In the genomic region with DNA sequence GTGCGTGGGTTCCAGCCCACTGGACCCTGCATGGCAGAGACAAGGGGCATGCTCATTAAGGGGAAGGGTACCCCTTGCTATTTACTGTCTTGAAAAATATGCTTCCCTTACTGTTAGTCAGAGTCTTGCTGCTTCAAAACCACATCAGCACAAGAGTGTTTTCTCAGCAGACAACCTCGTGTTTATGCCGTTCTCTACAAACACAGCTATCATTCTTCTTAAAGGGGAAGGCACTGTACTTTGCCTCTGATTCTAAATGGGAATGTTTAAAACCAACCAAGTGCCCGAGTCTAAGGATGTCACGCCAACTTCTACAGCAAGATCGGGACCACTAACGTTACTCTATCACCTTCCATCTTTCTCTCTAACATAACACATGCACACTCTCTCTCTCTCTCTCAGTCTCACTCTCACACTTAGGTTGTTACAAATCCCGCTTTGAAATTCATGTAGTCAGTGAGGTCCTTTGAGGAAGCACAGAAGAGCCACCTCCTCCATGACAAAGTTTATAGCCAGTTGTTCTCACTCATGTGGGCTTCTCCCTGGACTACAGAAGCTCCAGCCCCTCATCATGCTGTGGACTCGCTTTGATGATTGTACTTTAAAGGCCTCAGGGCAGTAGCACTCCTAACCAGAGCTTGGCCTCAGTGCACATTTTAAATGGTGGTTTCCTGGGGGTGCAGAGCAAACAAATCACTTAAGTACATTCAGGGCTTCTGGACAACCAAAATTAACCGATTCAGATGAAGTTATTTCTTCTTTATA, we compare ENCODE assay signal across 1 cellular context.
TF ChIP-seq lines count a peak whose summit lies in the region.

No MANE protein-coding gene starts in this region.

TF ChIP-seq in WTC11, 78 proteins besides CTCF, POLR2A, EP300 and RAD21 (continued from another document):
- TF ChIP-seq, protein P1, sequence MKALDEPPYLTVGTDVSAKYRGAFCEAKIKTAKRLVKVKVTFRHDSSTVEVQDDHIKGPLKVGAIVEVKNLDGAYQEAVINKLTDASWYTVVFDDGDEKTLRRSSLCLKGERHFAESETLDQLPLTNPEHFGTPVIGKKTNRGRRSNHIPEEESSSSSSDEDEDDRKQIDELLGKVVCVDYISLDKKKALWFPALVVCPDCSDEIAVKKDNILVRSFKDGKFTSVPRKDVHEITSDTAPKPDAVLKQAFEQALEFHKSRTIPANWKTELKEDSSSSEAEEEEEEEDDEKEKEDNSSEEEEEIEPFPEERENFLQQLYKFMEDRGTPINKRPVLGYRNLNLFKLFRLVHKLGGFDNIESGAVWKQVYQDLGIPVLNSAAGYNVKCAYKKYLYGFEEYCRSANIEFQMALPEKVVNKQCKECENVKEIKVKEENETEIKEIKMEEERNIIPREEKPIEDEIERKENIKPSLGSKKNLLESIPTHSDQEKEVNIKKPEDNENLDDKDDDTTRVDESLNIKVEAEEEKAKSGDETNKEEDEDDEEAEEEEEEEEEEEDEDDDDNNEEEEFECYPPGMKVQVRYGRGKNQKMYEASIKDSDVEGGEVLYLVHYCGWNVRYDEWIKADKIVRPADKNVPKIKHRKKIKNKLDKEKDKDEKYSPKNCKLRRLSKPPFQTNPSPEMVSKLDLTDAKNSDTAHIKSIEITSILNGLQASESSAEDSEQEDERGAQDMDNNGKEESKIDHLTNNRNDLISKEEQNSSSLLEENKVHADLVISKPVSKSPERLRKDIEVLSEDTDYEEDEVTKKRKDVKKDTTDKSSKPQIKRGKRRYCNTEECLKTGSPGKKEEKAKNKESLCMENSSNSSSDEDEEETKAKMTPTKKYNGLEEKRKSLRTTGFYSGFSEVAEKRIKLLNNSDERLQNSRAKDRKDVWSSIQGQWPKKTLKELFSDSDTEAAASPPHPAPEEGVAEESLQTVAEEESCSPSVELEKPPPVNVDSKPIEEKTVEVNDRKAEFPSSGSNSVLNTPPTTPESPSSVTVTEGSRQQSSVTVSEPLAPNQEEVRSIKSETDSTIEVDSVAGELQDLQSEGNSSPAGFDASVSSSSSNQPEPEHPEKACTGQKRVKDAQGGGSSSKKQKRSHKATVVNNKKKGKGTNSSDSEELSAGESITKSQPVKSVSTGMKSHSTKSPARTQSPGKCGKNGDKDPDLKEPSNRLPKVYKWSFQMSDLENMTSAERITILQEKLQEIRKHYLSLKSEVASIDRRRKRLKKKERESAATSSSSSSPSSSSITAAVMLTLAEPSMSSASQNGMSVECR (CRISPR knock-in tag; IDR thresholded peaks at IDR 0.05; ENCODE audit: borderline replicate concordance) = no peak
- no peak for TF ChIP-seq ZNF317 (CRISPR knock-in tag; IDR thresholded peaks at IDR 0.05; ENCODE audit: borderline replicate concordance, low read depth)
- TF ChIP-seq ZNF138 (CRISPR knock-in tag; conservative IDR thresholded peaks at IDR 0.05) = no peak
- TF ChIP-seq, protein P2, sequence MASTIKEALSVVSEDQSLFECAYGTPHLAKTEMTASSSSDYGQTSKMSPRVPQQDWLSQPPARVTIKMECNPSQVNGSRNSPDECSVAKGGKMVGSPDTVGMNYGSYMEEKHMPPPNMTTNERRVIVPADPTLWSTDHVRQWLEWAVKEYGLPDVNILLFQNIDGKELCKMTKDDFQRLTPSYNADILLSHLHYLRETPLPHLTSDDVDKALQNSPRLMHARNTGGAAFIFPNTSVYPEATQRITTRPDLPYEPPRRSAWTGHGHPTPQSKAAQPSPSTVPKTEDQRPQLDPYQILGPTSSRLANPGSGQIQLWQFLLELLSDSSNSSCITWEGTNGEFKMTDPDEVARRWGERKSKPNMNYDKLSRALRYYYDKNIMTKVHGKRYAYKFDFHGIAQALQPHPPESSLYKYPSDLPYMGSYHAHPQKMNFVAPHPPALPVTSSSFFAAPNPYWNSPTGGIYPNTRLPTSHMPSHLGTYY (CRISPR knock-in tag; IDR thresholded peaks at IDR 0.05) = no peak
- TF ChIP-seq, protein P3, sequence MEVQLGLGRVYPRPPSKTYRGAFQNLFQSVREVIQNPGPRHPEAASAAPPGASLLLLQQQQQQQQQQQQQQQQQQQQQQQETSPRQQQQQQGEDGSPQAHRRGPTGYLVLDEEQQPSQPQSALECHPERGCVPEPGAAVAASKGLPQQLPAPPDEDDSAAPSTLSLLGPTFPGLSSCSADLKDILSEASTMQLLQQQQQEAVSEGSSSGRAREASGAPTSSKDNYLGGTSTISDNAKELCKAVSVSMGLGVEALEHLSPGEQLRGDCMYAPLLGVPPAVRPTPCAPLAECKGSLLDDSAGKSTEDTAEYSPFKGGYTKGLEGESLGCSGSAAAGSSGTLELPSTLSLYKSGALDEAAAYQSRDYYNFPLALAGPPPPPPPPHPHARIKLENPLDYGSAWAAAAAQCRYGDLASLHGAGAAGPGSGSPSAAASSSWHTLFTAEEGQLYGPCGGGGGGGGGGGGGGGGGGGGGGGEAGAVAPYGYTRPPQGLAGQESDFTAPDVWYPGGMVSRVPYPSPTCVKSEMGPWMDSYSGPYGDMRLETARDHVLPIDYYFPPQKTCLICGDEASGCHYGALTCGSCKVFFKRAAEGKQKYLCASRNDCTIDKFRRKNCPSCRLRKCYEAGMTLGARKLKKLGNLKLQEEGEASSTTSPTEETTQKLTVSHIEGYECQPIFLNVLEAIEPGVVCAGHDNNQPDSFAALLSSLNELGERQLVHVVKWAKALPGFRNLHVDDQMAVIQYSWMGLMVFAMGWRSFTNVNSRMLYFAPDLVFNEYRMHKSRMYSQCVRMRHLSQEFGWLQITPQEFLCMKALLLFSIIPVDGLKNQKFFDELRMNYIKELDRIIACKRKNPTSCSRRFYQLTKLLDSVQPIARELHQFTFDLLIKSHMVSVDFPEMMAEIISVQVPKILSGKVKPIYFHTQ (CRISPR knock-in tag; IDR thresholded peaks at IDR 0.05) = no peak
- no peak for TF ChIP-seq ESRRA (CRISPR knock-in tag; IDR thresholded peaks at IDR 0.05; ENCODE audit: borderline replicate concordance)
- TF ChIP-seq EMX1 (CRISPR knock-in tag; IDR thresholded peaks at IDR 0.05) = no peak
- no peak for TF ChIP-seq SMAD4 (CRISPR knock-in tag; IDR thresholded peaks at IDR 0.05)
- no peak for TF ChIP-seq ETV6 (CRISPR knock-in tag; IDR thresholded peaks at IDR 0.05)
- no peak for TF ChIP-seq ZNF425 (CRISPR knock-in tag; conservative IDR thresholded peaks at IDR 0.05)
- TF ChIP-seq, protein P4, sequence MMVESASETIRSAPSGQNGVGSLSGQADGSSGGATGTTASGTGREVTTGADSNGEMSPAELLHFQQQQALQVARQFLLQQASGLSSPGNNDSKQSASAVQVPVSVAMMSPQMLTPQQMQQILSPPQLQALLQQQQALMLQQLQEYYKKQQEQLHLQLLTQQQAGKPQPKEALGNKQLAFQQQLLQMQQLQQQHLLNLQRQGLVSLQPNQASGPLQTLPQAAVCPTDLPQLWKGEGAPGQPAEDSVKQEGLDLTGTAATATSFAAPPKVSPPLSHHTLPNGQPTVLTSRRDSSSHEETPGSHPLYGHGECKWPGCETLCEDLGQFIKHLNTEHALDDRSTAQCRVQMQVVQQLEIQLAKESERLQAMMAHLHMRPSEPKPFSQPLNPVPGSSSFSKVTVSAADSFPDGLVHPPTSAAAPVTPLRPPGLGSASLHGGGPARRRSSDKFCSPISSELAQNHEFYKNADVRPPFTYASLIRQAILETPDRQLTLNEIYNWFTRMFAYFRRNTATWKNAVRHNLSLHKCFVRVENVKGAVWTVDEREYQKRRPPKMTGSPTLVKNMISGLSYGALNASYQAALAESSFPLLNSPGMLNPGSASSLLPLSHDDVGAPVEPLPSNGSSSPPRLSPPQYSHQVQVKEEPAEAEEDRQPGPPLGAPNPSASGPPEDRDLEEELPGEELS (CRISPR knock-in tag; IDR thresholded peaks at IDR 0.05) = no peak
TF ChIP-seq in WTC11: peak in this region for 0.
